In the genomic region with DNA sequence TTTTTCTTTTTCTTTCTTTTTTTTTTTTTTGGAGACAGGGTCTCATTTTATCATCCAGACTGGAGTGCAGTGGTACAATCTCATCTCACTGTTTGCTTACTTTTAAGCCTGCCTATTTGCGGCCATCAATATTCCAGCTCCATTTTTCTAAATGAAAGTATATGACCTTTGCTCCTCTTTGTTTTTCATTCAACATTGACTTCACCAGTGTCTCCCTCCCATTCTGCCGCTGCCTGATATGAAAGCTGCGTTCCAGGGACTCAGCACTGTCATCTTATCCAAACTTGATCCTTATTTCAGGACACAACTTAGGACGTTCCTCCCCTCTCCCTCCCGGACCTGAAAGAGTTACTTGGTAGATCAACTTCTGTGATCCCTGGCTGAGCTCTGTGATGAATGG, we compare ENCODE assay signal across 1 cellular context.
A peak's percentile ranks its signal among the peaks of the same experiment; 100 is the strongest.
TF ChIP-seq lines count a peak whose summit lies in the region.

No MANE protein-coding gene starts in this region.

TF ChIP-seq in HepG2, 621 proteins besides CTCF, POLR2A, EP300 and RAD21 (continued from another document and continues in another):
- peak; percentile 66; the same call in 1 of the 2 replicates for TF ChIP-seq SOX5 (CRISPR knock-in tag; IDR thresholded peaks at IDR 0.05; ENCODE audit: borderline replicate concordance)
- TF ChIP-seq SOX13 (IDR thresholded peaks at IDR 0.05): no peak
- peak in 1 of 2 experiments; percentile 71; a peak in 2 of 4 replicates for TF ChIP-seq SOX13 (CRISPR knock-in tag; conservative IDR thresholded peaks at IDR 0.05 in 1 of 2, IDR thresholded peaks at IDR 0.05 in 1 of 2)
- TF ChIP-seq ZNF367 (CRISPR knock-in tag; IDR thresholded peaks at IDR 0.05; ENCODE audit: borderline replicate concordance): no peak
- no peak for TF ChIP-seq HDAC6 (IDR thresholded peaks at IDR 0.05; ENCODE audit: low read depth, low read length)
- no peak for TF ChIP-seq KDM1A (CRISPR knock-in tag; IDR thresholded peaks at IDR 0.05)
- peak; percentile 58; the same call in 1 of the 2 replicates for TF ChIP-seq SALL1 (CRISPR knock-in tag; IDR thresholded peaks at IDR 0.05)
- TF ChIP-seq FOXA3 (CRISPR knock-in tag; IDR thresholded peaks at IDR 0.05): peak; percentile 11
- TF ChIP-seq, protein P1, sequence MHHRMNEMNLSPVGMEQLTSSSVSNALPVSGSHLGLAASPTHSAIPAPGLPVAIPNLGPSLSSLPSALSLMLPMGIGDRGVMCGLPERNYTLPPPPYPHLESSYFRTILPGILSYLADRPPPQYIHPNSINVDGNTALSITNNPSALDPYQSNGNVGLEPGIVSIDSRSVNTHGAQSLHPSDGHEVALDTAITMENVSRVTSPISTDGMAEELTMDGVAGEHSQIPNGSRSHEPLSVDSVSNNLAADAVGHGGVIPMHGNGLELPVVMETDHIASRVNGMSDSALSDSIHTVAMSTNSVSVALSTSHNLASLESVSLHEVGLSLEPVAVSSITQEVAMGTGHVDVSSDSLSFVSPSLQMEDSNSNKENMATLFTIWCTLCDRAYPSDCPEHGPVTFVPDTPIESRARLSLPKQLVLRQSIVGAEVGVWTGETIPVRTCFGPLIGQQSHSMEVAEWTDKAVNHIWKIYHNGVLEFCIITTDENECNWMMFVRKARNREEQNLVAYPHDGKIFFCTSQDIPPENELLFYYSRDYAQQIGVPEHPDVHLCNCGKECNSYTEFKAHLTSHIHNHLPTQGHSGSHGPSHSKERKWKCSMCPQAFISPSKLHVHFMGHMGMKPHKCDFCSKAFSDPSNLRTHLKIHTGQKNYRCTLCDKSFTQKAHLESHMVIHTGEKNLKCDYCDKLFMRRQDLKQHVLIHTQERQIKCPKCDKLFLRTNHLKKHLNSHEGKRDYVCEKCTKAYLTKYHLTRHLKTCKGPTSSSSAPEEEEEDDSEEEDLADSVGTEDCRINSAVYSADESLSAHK (CRISPR knock-in tag; IDR thresholded peaks at IDR 0.05; ENCODE audit: borderline replicate concordance): no peak
- TF ChIP-seq ZFYVE20 (CRISPR knock-in tag; IDR thresholded peaks at IDR 0.05; ENCODE audit: borderline replicate concordance, low read depth): no peak
- peak; percentile 67; the same call in 1 of the 2 replicates for TF ChIP-seq ZNF644 (CRISPR knock-in tag; IDR thresholded peaks at IDR 0.05; ENCODE audit: low read depth)
- TF ChIP-seq, protein P2, sequence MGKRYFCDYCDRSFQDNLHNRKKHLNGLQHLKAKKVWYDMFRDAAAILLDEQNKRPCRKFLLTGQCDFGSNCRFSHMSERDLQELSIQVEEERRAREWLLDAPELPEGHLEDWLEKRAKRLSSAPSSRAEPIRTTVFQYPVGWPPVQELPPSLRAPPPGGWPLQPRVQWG (CRISPR knock-in tag; IDR thresholded peaks at IDR 0.05; ENCODE audit: borderline replicate concordance, low read depth): no peak
- TF ChIP-seq TBP (CRISPR knock-in tag; IDR thresholded peaks at IDR 0.05): no peak
- 0 out of 2 replicates have a peak, but pooled peaks have one; percentile 36 for TF ChIP-seq PPARG (CRISPR knock-in tag; conservative IDR thresholded peaks at IDR 0.05)
- TF ChIP-seq, protein P3, sequence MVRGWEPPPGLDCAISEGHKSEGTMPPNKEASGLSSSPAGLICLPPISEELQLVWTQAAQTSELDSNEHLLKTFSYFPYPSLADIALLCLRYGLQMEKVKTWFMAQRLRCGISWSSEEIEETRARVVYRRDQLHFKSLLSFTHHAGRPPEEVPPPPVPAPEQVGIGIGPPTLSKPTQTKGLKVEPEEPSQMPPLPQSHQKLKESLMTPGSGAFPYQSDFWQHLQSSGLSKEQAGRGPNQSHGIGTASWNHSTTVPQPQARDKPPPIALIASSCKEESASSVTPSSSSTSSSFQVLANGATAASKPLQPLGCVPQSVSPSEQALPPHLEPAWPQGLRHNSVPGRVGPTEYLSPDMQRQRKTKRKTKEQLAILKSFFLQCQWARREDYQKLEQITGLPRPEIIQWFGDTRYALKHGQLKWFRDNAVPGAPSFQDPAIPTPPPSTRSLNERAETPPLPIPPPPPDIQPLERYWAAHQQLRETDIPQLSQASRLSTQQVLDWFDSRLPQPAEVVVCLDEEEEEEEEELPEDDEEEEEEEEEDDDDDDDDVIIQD (CRISPR knock-in tag; IDR thresholded peaks at IDR 0.05; ENCODE audit: low read depth): no peak
- TF ChIP-seq RBFOX2 (IDR thresholded peaks at IDR 0.05; ENCODE audit: low read depth, low read length): no peak
- TF ChIP-seq, protein P4, sequence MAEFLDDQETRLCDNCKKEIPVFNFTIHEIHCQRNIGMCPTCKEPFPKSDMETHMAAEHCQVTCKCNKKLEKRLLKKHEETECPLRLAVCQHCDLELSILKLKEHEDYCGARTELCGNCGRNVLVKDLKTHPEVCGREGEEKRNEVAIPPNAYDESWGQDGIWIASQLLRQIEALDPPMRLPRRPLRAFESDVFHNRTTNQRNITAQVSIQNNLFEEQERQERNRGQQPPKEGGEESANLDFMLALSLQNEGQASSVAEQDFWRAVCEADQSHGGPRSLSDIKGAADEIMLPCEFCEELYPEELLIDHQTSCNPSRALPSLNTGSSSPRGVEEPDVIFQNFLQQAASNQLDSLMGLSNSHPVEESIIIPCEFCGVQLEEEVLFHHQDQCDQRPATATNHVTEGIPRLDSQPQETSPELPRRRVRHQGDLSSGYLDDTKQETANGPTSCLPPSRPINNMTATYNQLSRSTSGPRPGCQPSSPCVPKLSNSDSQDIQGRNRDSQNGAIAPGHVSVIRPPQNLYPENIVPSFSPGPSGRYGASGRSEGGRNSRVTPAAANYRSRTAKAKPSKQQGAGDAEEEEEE (CRISPR knock-in tag; IDR thresholded peaks at IDR 0.05; ENCODE audit: borderline replicate concordance): no peak
- TF ChIP-seq, protein P5, sequence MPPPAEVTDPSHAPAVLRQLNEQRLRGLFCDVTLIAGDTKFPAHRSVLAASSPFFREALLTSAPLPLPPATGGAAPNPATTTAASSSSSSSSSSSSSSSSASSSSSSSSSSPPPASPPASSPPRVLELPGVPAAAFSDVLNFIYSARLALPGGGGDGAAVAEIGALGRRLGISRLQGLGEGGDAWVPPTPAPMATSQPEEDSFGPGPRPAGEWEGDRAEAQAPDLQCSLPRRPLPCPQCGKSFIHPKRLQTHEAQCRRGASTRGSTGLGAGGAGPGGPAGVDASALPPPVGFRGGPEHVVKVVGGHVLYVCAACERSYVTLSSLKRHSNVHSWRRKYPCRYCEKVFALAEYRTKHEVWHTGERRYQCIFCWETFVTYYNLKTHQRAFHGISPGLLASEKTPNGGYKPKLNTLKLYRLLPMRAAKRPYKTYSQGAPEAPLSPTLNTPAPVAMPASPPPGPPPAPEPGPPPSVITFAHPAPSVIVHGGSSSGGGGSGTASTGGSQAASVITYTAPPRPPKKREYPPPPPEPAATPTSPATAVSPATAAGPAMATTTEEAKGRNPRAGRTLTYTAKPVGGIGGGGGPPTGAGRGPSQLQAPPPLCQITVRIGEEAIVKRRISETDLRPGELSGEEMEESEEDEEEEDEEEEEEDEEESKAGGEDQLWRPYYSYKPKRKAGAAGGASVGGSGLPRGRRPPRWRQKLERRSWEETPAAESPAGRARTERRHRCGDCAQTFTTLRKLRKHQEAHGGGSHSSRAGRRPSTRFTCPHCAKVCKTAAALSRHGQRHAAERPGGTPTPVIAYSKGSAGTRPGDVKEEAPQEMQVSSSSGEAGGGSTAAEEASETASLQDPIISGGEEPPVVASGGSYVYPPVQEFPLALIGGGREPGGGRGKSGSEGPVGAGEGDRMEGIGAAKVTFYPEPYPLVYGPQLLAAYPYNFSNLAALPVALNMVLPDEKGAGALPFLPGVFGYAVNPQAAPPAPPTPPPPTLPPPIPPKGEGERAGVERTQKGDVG (CRISPR knock-in tag; IDR thresholded peaks at IDR 0.05; ENCODE audit: borderline replicate concordance): no peak
- TF ChIP-seq POLR2G (IDR thresholded peaks at IDR 0.05; ENCODE audit: low read depth, low read length): no peak
- TF ChIP-seq, protein P6, sequence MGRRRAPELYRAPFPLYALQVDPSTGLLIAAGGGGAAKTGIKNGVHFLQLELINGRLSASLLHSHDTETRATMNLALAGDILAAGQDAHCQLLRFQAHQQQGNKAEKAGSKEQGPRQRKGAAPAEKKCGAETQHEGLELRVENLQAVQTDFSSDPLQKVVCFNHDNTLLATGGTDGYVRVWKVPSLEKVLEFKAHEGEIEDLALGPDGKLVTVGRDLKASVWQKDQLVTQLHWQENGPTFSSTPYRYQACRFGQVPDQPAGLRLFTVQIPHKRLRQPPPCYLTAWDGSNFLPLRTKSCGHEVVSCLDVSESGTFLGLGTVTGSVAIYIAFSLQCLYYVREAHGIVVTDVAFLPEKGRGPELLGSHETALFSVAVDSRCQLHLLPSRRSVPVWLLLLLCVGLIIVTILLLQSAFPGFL (CRISPR knock-in tag; IDR thresholded peaks at IDR 0.05): no peak
- TF ChIP-seq NFATC3 (CRISPR knock-in tag; IDR thresholded peaks at IDR 0.05): no peak
- TF ChIP-seq, protein P7, sequence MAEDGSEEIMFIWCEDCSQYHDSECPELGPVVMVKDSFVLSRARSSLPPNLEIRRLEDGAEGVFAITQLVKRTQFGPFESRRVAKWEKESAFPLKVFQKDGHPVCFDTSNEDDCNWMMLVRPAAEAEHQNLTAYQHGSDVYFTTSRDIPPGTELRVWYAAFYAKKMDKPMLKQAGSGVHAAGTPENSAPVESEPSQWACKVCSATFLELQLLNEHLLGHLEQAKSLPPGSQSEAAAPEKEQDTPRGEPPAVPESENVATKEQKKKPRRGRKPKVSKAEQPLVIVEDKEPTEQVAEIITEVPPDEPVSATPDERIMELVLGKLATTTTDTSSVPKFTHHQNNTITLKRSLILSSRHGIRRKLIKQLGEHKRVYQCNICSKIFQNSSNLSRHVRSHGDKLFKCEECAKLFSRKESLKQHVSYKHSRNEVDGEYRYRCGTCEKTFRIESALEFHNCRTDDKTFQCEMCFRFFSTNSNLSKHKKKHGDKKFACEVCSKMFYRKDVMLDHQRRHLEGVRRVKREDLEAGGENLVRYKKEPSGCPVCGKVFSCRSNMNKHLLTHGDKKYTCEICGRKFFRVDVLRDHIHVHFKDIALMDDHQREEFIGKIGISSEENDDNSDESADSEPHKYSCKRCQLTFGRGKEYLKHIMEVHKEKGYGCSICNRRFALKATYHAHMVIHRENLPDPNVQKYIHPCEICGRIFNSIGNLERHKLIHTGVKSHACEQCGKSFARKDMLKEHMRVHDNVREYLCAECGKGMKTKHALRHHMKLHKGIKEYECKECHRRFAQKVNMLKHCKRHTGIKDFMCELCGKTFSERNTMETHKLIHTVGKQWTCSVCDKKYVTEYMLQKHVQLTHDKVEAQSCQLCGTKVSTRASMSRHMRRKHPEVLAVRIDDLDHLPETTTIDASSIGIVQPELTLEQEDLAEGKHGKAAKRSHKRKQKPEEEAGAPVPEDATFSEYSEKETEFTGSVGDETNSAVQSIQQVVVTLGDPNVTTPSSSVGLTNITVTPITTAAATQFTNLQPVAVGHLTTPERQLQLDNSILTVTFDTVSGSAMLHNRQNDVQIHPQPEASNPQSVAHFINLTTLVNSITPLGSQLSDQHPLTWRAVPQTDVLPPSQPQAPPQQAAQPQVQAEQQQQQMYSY (CRISPR knock-in tag; IDR thresholded peaks at IDR 0.05): no peak
- no peak for TF ChIP-seq ZNF326 (CRISPR knock-in tag; IDR thresholded peaks at IDR 0.05; ENCODE audit: borderline replicate concordance)
- no peak for TF ChIP-seq POLR2AphosphoS2 (IDR thresholded peaks at IDR 0.05; ENCODE audit: low read depth, low read length)
- TF ChIP-seq, protein P8, sequence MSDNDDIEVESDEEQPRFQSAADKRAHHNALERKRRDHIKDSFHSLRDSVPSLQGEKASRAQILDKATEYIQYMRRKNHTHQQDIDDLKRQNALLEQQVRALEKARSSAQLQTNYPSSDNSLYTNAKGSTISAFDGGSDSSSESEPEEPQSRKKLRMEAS (IDR thresholded peaks at IDR 0.05): no peak
- TF ChIP-seq KLF16 (CRISPR knock-in tag; IDR thresholded peaks at IDR 0.05): no peak
- TF ChIP-seq ZNF557 (CRISPR knock-in tag; IDR thresholded peaks at IDR 0.05): no peak
- no peak for TF ChIP-seq FOXP1 (IDR thresholded peaks at IDR 0.05)
- 0 out of 2 replicates have a peak, but pooled peaks have one; percentile 23 for TF ChIP-seq FOXP1 (CRISPR knock-in tag; IDR thresholded peaks at IDR 0.05)
- TF ChIP-seq, protein P9, sequence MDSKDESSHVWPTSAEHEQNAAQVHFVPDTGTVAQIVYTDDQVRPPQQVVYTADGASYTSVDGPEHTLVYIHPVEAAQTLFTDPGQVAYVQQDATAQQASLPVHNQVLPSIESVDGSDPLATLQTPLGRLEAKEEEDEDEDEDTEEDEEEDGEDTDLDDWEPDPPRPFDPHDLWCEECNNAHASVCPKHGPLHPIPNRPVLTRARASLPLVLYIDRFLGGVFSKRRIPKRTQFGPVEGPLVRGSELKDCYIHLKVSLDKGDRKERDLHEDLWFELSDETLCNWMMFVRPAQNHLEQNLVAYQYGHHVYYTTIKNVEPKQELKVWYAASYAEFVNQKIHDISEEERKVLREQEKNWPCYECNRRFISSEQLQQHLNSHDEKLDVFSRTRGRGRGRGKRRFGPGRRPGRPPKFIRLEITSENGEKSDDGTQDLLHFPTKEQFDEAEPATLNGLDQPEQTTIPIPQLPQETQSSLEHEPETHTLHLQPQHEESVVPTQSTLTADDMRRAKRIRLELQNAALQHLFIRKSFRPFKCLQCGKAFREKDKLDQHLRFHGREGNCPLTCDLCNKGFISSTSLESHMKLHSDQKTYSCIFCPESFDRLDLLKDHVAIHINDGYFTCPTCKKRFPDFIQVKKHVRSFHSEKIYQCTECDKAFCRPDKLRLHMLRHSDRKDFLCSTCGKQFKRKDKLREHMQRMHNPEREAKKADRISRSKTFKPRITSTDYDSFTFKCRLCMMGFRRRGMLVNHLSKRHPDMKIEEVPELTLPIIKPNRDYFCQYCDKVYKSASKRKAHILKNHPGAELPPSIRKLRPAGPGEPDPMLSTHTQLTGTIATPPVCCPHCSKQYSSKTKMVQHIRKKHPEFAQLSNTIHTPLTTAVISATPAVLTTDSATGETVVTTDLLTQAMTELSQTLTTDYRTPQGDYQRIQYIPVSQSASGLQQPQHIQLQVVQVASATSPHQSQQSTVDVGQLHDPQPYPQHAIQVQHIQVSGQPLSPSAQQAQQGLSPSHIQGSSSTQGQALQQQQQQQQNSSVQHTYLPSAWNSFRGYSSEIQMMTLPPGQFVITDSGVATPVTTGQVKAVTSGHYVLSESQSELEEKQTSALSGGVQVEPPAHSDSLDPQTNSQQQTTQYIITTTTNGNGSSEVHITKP (CRISPR knock-in tag; IDR thresholded peaks at IDR 0.05; ENCODE audit: low read depth): 0 out of 2 replicates have a peak, but pooled peaks have one; percentile 24
- no peak for TF ChIP-seq ZNF34 (CRISPR knock-in tag; IDR thresholded peaks at IDR 0.05; ENCODE audit: borderline replicate concordance)
- TF ChIP-seq TCF7 (IDR thresholded peaks at IDR 0.05; ENCODE audit: low read depth): no peak
- TF ChIP-seq, protein P10, sequence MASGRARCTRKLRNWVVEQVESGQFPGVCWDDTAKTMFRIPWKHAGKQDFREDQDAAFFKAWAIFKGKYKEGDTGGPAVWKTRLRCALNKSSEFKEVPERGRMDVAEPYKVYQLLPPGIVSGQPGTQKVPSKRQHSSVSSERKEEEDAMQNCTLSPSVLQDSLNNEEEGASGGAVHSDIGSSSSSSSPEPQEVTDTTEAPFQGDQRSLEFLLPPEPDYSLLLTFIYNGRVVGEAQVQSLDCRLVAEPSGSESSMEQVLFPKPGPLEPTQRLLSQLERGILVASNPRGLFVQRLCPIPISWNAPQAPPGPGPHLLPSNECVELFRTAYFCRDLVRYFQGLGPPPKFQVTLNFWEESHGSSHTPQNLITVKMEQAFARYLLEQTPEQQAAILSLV (CRISPR knock-in tag; IDR thresholded peaks at IDR 0.05; ENCODE audit: borderline replicate concordance): no peak
